9 cellular contexts compared by ENCODE assay signal in genomic region chr15:99015677-99016568, GRCh38. TPM values are rescaled to one million over a fixed set of nuclear protein-coding genes. Genes with fewer than 3 reads are reported as not detected.
DNase-seq lines count a peak whose midpoint lies in the region; ATAC-seq and TF ChIP-seq lines count a peak whose summit lies in the region.
"Had no signal": no experiment of that assay in that cellular context is flagged by ENCODE, and none has a peak within 500 bp of the region (broad histone marks: within the 10 kb centered on the region; RNA-seq: fewer than 3 reads in every experiment).

No MANE protein-coding gene starts in this region.

- peaks cover 32% of the 10 kb centered on the region for H3K27me3 Mint-ChIP-seq in activated T-helper 2 cell treated with anti-CD3 and anti-CD28 coated beads, Interferon-gamma antibody, Interleukin-2, Interleukin-4, amounts not matched to agents 10 μg/mL and 5 μg/mL and 100 μg/mL, durations not matched to agents 14 hours and 24 hours and 36 hours (ENCODE audit: low read depth)

- CTCF ChIA-PET in HCT116 (lab: Charles Lee) = no interaction called here

- DNase-seq in HCT116 (ENCODE audit: low read depth, low spot score) = no peak
- no peak for DNase-seq in activated T-helper 2 cell treated with anti-CD3 and anti-CD28 coated beads, Interferon-gamma antibody, Interleukin-2, Interleukin-4, amounts not matched to agents 10 μg/mL and 5 μg/mL and 100 μg/mL, durations not matched to agents 14 hours and 24 hours and 36 hours (ENCODE audit: low spot score)
- no peak for DNase-seq in spleen
- DNase-seq in NCI-H146 treated with DMSO at 0.1 percent for 48 hours (lab: John Stamatoyannopoulos, UW; ENCODE audit: unreplicated experiment) = no peak
- no peak for DNase-seq in NK-92 treated with Interleukin-12 subunit alpha and Interleukin-12 subunit beta, amount 100 ng/mL, for 24 hours (lab: John Stamatoyannopoulos, UW)
- DNase-seq: small intestine had no signal

- peak overlapping the region; percentile 92 for H3K4me2 ChIP-seq in HCT116 (ENCODE audit: low read length)

- H3K4me3 ChIP-seq in HCT116 (replicated peaks in 1 of 2; ENCODE audit: low read depth in 1 of 2, low read length in 2 of 2) = peak overlapping the region; percentile 64 to 71
- peak overlapping the region; percentile 81 for H3K4me3 ChIP-seq in iPS-18c (ENCODE audit: insufficient read depth, low read depth, low read length)
- peak overlapping the region in 7 of 8 donors; percentile 44 to 72 (median 52) for H3K4me3 ChIP-seq in spleen

- peak overlapping the region; percentile 13 for H3K4me3 Mint-ChIP-seq in activated T-helper 2 cell treated with anti-CD3 and anti-CD28 coated beads, Interferon-gamma antibody, Interleukin-2, Interleukin-4, amounts not matched to agents 10 μg/mL and 5 μg/mL and 100 μg/mL, durations not matched to agents 14 hours and 24 hours and 36 hours (ENCODE audit: low read depth)

- TF ChIP-seq CTCF in HCT116 (IDR thresholded peaks at IDR 0.05 in 2 of 3, conservative IDR thresholded peaks at IDR 0.05 in 1 of 3; ENCODE audit: borderline replicate concordance in 1 of 3, insufficient read depth in 1 of 3, low read depth in 2 of 3, low read length in 2 of 3) (no peak), spleen (IDR thresholded peaks at IDR 0.05 in 8 of 11, conservative IDR thresholded peaks at IDR 0.05 in 3 of 11) (no peak)

- H3K79me2 ChIP-seq in HCT116 (ENCODE audit: insufficient read depth, low read length) = no peaks in the 10 kb centered on the region

- H3K9me2 ChIP-seq in HCT116 (ENCODE audit: insufficient read depth) = no peaks in the 10 kb centered on the region

- H3K27ac ChIP-seq in HCT116 (ENCODE audit: low read depth, low read length) (peak overlapping the region; percentile 93), spleen (peak overlapping the region in 5 of 8 donors; percentile 44 to 87 (median 76))

- H3K27me3 ChIP-seq in HCT116 (ENCODE audit: insufficient read depth, low read length) (no peaks in the 10 kb centered on the region), spleen (replicated peaks in 1 of 7) (peaks cover 0 to 57% (median 13%) of the 10 kb centered on the region in 7 donors)

- RAD21 ChIA-PET in HCT116 (lab: Charles Lee; ENCODE audit: low non-redundant PET in 1 of 2, low total read pairs in 2 of 2, uncharacterized antibody in 2 of 2, unreplicated experiment in 2 of 2) = no interaction called here

- no peaks in the 10 kb centered on the region for H3K9me3 Mint-ChIP-seq in activated T-helper 2 cell treated with anti-CD3 and anti-CD28 coated beads, Interferon-gamma antibody, Interleukin-2, Interleukin-4, amounts not matched to agents 10 μg/mL and 5 μg/mL and 100 μg/mL, durations not matched to agents 14 hours and 24 hours and 36 hours

- peaks cover 8 to 26% of the 10 kb centered on the region in 2 experiments for H3K4me1 ChIP-seq in HCT116 (ENCODE audit: control insufficient read depth in 1 of 2, insufficient read depth in 2 of 2, low read length in 2 of 2)
- H3K4me1 ChIP-seq in spleen = peaks cover 4 to 45% (median 13%) of the 10 kb centered on the region in 6 donors

- H3K9me3 ChIP-seq in HCT116 (ENCODE audit: control insufficient read depth in 1 of 2, insufficient read depth in 1 of 2, low read depth in 1 of 2, low read length in 2 of 2) = no peaks in the 10 kb centered on the region
- no peaks in the 10 kb centered on the region for H3K9me3 ChIP-seq in iPS-18c (ENCODE audit: control insufficient read depth, insufficient read depth, low read length)
- H3K9me3 ChIP-seq in spleen = no peaks in the 10 kb centered on the region

- TF ChIP-seq RAD21 in HCT116 (IDR thresholded peaks at IDR 0.05; ENCODE audit: low read depth) = no peak

- POLR2A ChIA-PET in HCT116 (lab: Charles Lee) = no interaction called here

- 56 to 72% (median 62%) methylated on average over 43 of the region's 43 CpGs for WGBS in spleen, 5 donors

- H3K9ac ChIP-seq in HCT116 (ENCODE audit: low read length) = peak overlapping the region; percentile 79

- H4K20me1 ChIP-seq in HCT116 (ENCODE audit: insufficient read depth) = no peaks in the 10 kb centered on the region

- TF ChIP-seq POLR2A in HCT116 (IDR thresholded peaks at IDR 0.05; ENCODE audit: borderline replicate concordance, extremely low read depth, insufficient read depth, insufficient read length) (no peak), spleen (IDR thresholded peaks at IDR 0.05) (no peak)

- H3K4me1 Mint-ChIP-seq in activated T-helper 2 cell treated with anti-CD3 and anti-CD28 coated beads, Interferon-gamma antibody, Interleukin-2, Interleukin-4, amounts not matched to agents 10 μg/mL and 5 μg/mL and 100 μg/mL, durations not matched to agents 14 hours and 24 hours and 36 hours (ENCODE audit: low read depth) = peaks cover 1% of the 10 kb centered on the region

- no TSS peak for BruUV-seq in HCT116 (replicated peaks; lab: Mats Ljungman, UMichigan)

- peak; percentile 28 for ATAC-seq in HCT116
- ATAC-seq in GM19324 (IDR thresholded peaks at IDR 0.05; ENCODE audit: low FRiP score, unreplicated experiment) = no peak
- no peak for ATAC-seq in HG03025 (IDR thresholded peaks at IDR 0.05; ENCODE audit: low FRiP score, unreplicated experiment)

- H2AFZ ChIP-seq in HCT116 (ENCODE audit: low read depth, low read length, poor library complexity, severe bottlenecking) = peak overlapping the region; percentile 76

- no peaks in the 10 kb centered on the region for H3K36me3 Mint-ChIP-seq in activated T-helper 2 cell treated with anti-CD3 and anti-CD28 coated beads, Interferon-gamma antibody, Interleukin-2, Interleukin-4, amounts not matched to agents 10 μg/mL and 5 μg/mL and 100 μg/mL, durations not matched to agents 14 hours and 24 hours and 36 hours (ENCODE audit: low read depth)

- no peak overlapping the region for H3K27ac Mint-ChIP-seq in activated T-helper 2 cell treated with anti-CD3 and anti-CD28 coated beads, Interferon-gamma antibody, Interleukin-2, Interleukin-4, amounts not matched to agents 10 μg/mL and 5 μg/mL and 100 μg/mL, durations not matched to agents 14 hours and 24 hours and 36 hours

- no peaks in the 10 kb centered on the region for H3K36me3 ChIP-seq in HCT116 (ENCODE audit: control insufficient read depth in 1 of 2, insufficient read depth in 2 of 2, low read length in 2 of 2)
- no peaks in the 10 kb centered on the region for H3K36me3 ChIP-seq in spleen

- intact Hi-C loops in HCT116 (cut with micrococcal nuclease) (no loop called here), spleen (cut with DNase I; ENCODE audit: low total_unique reads) (no loop called here)
- intact Hi-C loops in activated T-helper 2 cell treated with anti-CD3 and anti-CD28 coated beads, Interferon-gamma antibody, Interleukin-2, Interleukin-4, amounts not matched to agents 10 μg/mL and 5 μg/mL and 100 μg/mL, durations not matched to agents 14 hours and 24 hours and 36 hours (cut with micrococcal nuclease) = loop anchor here (2.0 kb wide), 1 partner anchor 43 kb away; no protein-coding TSS in a partner anchor

TF ChIP-seq in HCT116, 20 proteins besides CTCF, POLR2A, EP300 and RAD21:
- TF ChIP-seq MAX (IDR thresholded peaks at IDR 0.05) (peak; percentile 38; the same call in 1 of the 2 replicates), EZH2phosphoT487 (IDR thresholded peaks at IDR 0.05; ENCODE audit: borderline replicate concordance) (no peak)

RNA-seq across cellular contexts. Expression of gene PGPEP1L, which starts 8.3 kb away (rescaled TPM):
- total RNA-seq in HCT116 (2021; ENCODE audit: unreplicated experiment) (not detected), spleen (not detected)
- polyA plus RNA-seq in HCT116 (2012) = 0.12 TPM in 1 of 2 replicates, not detected in the other
- total RNA-seq in activated T-helper 2 cell treated with anti-CD3 and anti-CD28 coated beads, Interferon-gamma antibody, Interleukin-2, Interleukin-4, amounts not matched to agents 10 μg/mL and 5 μg/mL and 100 μg/mL, durations not matched to agents 14 hours and 24 hours and 36 hours = not detected in 2 replicates
- under 1 TPM in 1 of 3 donors, not detected in 2; 0.13 TPM for polyA plus RNA-seq in spleen
